In genomic region chr5:39177629-39177959, GRCh38 we compare ENCODE assay signal across 1 cellular context.
TF ChIP-seq lines count a peak whose summit lies in the region.

No MANE protein-coding gene starts in this region.

TF ChIP-seq in K562, 482 proteins besides CTCF, POLR2A, EP300 and RAD21 (continued from another document and continues in another):
- TF ChIP-seq, protein P1, sequence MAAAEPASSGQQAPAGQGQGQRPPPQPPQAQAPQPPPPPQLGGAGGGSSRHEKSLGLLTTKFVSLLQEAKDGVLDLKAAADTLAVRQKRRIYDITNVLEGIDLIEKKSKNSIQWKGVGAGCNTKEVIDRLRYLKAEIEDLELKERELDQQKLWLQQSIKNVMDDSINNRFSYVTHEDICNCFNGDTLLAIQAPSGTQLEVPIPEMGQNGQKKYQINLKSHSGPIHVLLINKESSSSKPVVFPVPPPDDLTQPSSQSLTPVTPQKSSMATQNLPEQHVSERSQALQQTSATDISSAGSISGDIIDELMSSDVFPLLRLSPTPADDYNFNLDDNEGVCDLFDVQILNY (CRISPR knock-in tag; IDR thresholded peaks at IDR 0.05), result no peak
- TF ChIP-seq NFRKB (IDR thresholded peaks at IDR 0.05; ENCODE audit: low read depth), result peak; percentile 32; the same call in 1 of the 2 replicates
- TF ChIP-seq NFIC (IDR thresholded peaks at IDR 0.05), result no peak
- no peak for TF ChIP-seq TAF1 (IDR thresholded peaks at IDR 0.05; ENCODE audit: control insufficient read depth, extremely low read depth, insufficient read depth, low read length, severe bottlenecking)
- TF ChIP-seq, protein P2, sequence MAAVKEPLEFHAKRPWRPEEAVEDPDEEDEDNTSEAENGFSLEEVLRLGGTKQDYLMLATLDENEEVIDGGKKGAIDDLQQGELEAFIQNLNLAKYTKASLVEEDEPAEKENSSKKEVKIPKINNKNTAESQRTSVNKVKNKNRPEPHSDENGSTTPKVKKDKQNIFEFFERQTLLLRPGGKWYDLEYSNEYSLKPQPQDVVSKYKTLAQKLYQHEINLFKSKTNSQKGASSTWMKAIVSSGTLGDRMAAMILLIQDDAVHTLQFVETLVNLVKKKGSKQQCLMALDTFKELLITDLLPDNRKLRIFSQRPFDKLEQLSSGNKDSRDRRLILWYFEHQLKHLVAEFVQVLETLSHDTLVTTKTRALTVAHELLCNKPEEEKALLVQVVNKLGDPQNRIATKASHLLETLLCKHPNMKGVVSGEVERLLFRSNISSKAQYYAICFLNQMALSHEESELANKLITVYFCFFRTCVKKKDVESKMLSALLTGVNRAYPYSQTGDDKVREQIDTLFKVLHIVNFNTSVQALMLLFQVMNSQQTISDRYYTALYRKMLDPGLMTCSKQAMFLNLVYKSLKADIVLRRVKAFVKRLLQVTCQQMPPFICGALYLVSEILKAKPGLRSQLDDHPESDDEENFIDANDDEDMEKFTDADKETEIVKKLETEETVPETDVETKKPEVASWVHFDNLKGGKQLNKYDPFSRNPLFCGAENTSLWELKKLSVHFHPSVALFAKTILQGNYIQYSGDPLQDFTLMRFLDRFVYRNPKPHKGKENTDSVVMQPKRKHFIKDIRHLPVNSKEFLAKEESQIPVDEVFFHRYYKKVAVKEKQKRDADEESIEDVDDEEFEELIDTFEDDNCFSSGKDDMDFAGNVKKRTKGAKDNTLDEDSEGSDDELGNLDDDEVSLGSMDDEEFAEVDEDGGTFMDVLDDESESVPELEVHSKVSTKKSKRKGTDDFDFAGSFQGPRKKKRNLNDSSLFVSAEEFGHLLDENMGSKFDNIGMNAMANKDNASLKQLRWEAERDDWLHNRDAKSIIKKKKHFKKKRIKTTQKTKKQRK (IDR thresholded peaks at IDR 0.05; ENCODE audit: borderline replicate concordance, low read depth, low read length), result no peak
- TF ChIP-seq CREB3 (tag; conservative IDR thresholded peaks at IDR 0.05; ENCODE audit: low read depth), result no peak
- TF ChIP-seq, protein P3, sequence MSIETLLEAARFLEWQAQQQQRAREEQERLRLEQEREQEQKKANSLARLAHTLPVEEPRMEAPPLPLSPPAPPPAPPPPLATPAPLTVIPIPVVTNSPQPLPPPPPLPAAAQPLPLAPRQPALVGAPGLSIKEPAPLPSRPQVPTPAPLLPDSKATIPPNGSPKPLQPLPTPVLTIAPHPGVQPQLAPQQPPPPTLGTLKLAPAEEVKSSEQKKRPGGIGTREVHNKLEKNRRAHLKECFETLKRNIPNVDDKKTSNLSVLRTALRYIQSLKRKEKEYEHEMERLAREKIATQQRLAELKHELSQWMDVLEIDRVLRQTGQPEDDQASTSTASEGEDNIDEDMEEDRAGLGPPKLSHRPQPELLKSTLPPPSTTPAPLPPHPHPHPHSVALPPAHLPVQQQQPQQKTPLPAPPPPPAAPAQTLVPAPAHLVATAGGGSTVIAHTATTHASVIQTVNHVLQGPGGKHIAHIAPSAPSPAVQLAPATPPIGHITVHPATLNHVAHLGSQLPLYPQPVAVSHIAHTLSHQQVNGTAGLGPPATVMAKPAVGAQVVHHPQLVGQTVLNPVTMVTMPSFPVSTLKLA (conservative IDR thresholded peaks at IDR 0.05), result 0 out of 4 replicates have a peak, but pooled peaks of 1 of the 2 experiments have one; percentile 22
- no peak for TF ChIP-seq KLF1 (tag; IDR thresholded peaks at IDR 0.05)
- no peak for TF ChIP-seq ZNF124 (CRISPR knock-in tag; IDR thresholded peaks at IDR 0.05)
- TF ChIP-seq NR2F6 (CRISPR knock-in tag; IDR thresholded peaks at IDR 0.05), result no peak
- no peak for TF ChIP-seq ZNF253 (CRISPR knock-in tag; conservative IDR thresholded peaks at IDR 0.05)
- TF ChIP-seq, protein P4, sequence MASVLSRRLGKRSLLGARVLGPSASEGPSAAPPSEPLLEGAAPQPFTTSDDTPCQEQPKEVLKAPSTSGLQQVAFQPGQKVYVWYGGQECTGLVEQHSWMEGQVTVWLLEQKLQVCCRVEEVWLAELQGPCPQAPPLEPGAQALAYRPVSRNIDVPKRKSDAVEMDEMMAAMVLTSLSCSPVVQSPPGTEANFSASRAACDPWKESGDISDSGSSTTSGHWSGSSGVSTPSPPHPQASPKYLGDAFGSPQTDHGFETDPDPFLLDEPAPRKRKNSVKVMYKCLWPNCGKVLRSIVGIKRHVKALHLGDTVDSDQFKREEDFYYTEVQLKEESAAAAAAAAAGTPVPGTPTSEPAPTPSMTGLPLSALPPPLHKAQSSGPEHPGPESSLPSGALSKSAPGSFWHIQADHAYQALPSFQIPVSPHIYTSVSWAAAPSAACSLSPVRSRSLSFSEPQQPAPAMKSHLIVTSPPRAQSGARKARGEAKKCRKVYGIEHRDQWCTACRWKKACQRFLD (CRISPR knock-in tag; IDR thresholded peaks at IDR 0.05), result no peak
- no peak for TF ChIP-seq CHCHD3 (CRISPR knock-in tag; IDR thresholded peaks at IDR 0.05)
- no peak for TF ChIP-seq ZNF655 (CRISPR knock-in tag; IDR thresholded peaks at IDR 0.05)
- TF ChIP-seq CEBPG (CRISPR knock-in tag; IDR thresholded peaks at IDR 0.05), result no peak
- no peak for TF ChIP-seq CEBPG (tag; conservative IDR thresholded peaks at IDR 0.05 in 1 of 2, IDR thresholded peaks at IDR 0.05 in 1 of 2)
- no peak for TF ChIP-seq RHOXF2B (CRISPR knock-in tag; conservative IDR thresholded peaks at IDR 0.05)
- no peak for TF ChIP-seq MBD1 (CRISPR knock-in tag; IDR thresholded peaks at IDR 0.05)
- peak; percentile 45; the same call in 1 of the 2 replicates for TF ChIP-seq ZNF121 (CRISPR knock-in tag; conservative IDR thresholded peaks at IDR 0.05)
- TF ChIP-seq RFX1 (IDR thresholded peaks at IDR 0.05), result no peak
- TF ChIP-seq ZNF274 (IDR thresholded peaks at IDR 0.05; ENCODE audit: borderline replicate concordance, low read depth, low read length), result no peak
- TF ChIP-seq ZNF57 (CRISPR knock-in tag; IDR thresholded peaks at IDR 0.05), result no peak
- TF ChIP-seq ZMIZ1 (IDR thresholded peaks at IDR 0.05; ENCODE audit: low read depth in 2 of 2, low read length in 2 of 2), result no peak
- TF ChIP-seq NFXL1 (CRISPR knock-in tag; IDR thresholded peaks at IDR 0.05), result no peak
- no peak for TF ChIP-seq POLR2G (IDR thresholded peaks at IDR 0.05; ENCODE audit: low read depth, low read length)
- no peak for TF ChIP-seq ZKSCAN1 (IDR thresholded peaks at IDR 0.05; ENCODE audit: low read depth, low read length)
- TF ChIP-seq COPS2 (conservative IDR thresholded peaks at IDR 0.05), result no peak
- no peak for TF ChIP-seq KHSRP (IDR thresholded peaks at IDR 0.05)
- TF ChIP-seq, protein P5, sequence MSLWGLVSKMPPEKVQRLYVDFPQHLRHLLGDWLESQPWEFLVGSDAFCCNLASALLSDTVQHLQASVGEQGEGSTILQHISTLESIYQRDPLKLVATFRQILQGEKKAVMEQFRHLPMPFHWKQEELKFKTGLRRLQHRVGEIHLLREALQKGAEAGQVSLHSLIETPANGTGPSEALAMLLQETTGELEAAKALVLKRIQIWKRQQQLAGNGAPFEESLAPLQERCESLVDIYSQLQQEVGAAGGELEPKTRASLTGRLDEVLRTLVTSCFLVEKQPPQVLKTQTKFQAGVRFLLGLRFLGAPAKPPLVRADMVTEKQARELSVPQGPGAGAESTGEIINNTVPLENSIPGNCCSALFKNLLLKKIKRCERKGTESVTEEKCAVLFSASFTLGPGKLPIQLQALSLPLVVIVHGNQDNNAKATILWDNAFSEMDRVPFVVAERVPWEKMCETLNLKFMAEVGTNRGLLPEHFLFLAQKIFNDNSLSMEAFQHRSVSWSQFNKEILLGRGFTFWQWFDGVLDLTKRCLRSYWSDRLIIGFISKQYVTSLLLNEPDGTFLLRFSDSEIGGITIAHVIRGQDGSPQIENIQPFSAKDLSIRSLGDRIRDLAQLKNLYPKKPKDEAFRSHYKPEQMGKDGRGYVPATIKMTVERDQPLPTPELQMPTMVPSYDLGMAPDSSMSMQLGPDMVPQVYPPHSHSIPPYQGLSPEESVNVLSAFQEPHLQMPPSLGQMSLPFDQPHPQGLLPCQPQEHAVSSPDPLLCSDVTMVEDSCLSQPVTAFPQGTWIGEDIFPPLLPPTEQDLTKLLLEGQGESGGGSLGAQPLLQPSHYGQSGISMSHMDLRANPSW (CRISPR knock-in tag; IDR thresholded peaks at IDR 0.05), result no peak
- no peak for TF ChIP-seq PTRF (tag; IDR thresholded peaks at IDR 0.05)
- no peak for TF ChIP-seq TGIF2 (CRISPR knock-in tag; IDR thresholded peaks at IDR 0.05)
- TF ChIP-seq SIRT6 (IDR thresholded peaks at IDR 0.05; ENCODE audit: low read depth, low read length), result no peak
- TF ChIP-seq MITF (IDR thresholded peaks at IDR 0.05), result no peak
- TF ChIP-seq RBM15 (IDR thresholded peaks at IDR 0.05; ENCODE audit: insufficient read depth, low read length), result no peak
- TF ChIP-seq RUNX1 (IDR thresholded peaks at IDR 0.05; ENCODE audit: low read depth), result no peak
- TF ChIP-seq, protein P6, sequence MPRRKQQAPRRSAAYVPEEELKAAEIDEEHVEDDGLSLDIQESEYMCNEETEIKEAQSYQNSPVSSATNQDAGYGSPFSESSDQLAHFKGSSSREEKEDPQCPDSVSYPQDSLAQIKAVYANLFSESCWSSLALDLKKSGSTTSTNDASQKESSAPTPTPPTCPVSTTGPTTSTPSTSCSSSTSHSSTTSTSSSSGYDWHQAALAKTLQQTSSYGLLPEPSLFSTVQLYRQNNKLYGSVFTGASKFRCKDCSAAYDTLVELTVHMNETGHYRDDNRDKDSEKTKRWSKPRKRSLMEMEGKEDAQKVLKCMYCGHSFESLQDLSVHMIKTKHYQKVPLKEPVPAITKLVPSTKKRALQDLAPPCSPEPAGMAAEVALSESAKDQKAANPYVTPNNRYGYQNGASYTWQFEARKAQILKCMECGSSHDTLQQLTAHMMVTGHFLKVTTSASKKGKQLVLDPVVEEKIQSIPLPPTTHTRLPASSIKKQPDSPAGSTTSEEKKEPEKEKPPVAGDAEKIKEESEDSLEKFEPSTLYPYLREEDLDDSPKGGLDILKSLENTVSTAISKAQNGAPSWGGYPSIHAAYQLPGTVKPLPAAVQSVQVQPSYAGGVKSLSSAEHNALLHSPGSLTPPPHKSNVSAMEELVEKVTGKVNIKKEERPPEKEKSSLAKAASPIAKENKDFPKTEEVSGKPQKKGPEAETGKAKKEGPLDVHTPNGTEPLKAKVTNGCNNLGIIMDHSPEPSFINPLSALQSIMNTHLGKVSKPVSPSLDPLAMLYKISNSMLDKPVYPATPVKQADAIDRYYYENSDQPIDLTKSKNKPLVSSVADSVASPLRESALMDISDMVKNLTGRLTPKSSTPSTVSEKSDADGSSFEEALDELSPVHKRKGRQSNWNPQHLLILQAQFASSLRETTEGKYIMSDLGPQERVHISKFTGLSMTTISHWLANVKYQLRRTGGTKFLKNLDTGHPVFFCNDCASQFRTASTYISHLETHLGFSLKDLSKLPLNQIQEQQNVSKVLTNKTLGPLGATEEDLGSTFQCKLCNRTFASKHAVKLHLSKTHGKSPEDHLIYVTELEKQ (CRISPR knock-in tag; IDR thresholded peaks at IDR 0.05), result no peak
